8 cellular contexts compared by ENCODE assay signal in the genomic region with DNA sequence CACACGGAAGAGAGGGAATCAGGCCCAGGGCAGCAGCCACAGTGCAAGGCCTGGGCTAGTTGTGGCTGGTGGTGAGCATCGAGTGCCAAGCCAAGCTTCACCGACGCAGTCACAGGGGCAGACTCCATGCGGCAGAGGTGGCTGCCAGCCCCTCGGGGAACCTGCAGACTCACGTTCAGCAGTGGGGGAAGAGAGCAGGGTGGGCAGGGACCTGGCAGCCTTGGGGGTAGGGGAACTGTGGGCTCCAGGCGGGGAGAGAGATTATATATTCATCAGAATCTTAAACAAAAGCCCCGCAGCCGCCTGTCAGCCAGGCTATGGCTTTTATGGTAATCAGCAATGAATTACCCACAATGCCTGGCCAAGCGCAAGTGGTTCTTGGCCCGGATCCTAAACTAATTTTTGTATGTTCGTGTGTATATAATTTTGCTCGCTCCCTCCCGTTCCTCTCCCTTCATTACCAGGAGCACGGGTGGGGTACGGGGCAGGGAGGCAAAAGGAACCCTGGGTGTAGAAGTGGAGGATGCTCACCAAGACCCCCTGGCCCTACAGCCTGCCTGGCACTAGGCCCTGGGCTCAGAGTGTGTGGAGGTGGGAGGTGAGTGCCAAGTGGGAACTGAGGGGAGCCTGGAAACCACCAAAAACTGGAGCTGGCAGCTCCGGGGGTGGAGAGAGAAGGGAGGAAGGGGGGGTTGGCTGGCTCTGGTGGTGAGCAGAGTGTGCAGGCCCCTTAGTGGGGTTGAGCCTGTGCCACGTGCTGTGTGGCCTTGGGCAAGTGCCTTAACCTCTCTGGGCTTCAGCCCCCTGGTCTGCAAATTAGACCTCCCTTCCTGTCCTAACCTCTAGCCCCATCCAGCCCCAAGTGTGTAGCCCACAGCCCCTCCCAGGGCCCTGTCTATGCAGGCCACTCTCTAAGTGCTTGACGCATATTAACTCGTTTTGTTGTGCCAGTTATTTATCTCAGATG. TPM values are rescaled to one million over a fixed set of nuclear protein-coding genes. Genes with fewer than 3 reads are reported as not detected.
DNase-seq lines count a peak whose midpoint lies in the region; ATAC-seq, FAIRE-seq and TF ChIP-seq lines count a peak whose summit lies in the region.

No MANE protein-coding gene starts in this region.

- H3K27ac ChIP-seq in astrocyte (ENCODE audit: low read depth, low read length), result peak overlapping the region; percentile 93
- no peak overlapping the region for H3K27ac ChIP-seq in CD4-positive, alpha-beta T cell (ENCODE audit: low read depth, low read length)

- H3K27me3 Mint-ChIP-seq in astrocyte (ENCODE audit: low read depth, unreplicated experiment), result peaks cover 10% of the 10 kb centered on the region
- peaks cover 4% of the 10 kb centered on the region for H3K27me3 Mint-ChIP-seq in CD4-positive, alpha-beta T cell

- no peak for ATAC-seq in GM21529 (IDR thresholded peaks at IDR 0.05; ENCODE audit: unreplicated experiment)
- no peak for ATAC-seq in CD4-positive, alpha-beta T cell (ENCODE audit: poor library complexity)

- intact Hi-C loops in CD4-positive, alpha-beta T cell (cut with DNase I, micrococcal nuclease), result no loop called here

- peak overlapping the region; percentile 83 for H3K9ac ChIP-seq in astrocyte (ENCODE audit: low read length)

- no peak overlapping the region for H3K4me3 Mint-ChIP-seq in astrocyte (ENCODE audit: unreplicated experiment)
- no peak overlapping the region for H3K4me3 Mint-ChIP-seq in CD4-positive, alpha-beta T cell

- peaks cover 6% of the 10 kb centered on the region for H3K36me3 Mint-ChIP-seq in astrocyte (ENCODE audit: low read depth, unreplicated experiment)
- H3K36me3 Mint-ChIP-seq in CD4-positive, alpha-beta T cell (ENCODE audit: low read depth), result no peaks in the 10 kb centered on the region

- peaks cover 1% of the 10 kb centered on the region for H3K4me1 Mint-ChIP-seq in astrocyte (ENCODE audit: low read depth, unreplicated experiment)
- no peaks in the 10 kb centered on the region for H3K4me1 Mint-ChIP-seq in CD4-positive, alpha-beta T cell (ENCODE audit: low read depth)

- FAIRE-seq in astrocyte (lab: Jason Lieb, UNC), result peak; percentile 23

- POLR2A ChIA-PET in CD4-positive, alpha-beta T cell (lab: Charles Lee), result no interaction called here

- H3K79me2 ChIP-seq in astrocyte (ENCODE audit: insufficient read depth, low read length), result peaks cover 5% of the 10 kb centered on the region

- peak overlapping the region; percentile 75 for H2AFZ ChIP-seq in astrocyte (ENCODE audit: low read depth, low read length)

- no peak overlapping the region for H3K27ac Mint-ChIP-seq in astrocyte (ENCODE audit: unreplicated experiment)
- H3K27ac Mint-ChIP-seq in CD4-positive, alpha-beta T cell, result no peak overlapping the region

- H3K9me3 Mint-ChIP-seq in astrocyte (ENCODE audit: unreplicated experiment), result no peaks in the 10 kb centered on the region
- no peaks in the 10 kb centered on the region for H3K9me3 Mint-ChIP-seq in CD4-positive, alpha-beta T cell

- H3K36me3 ChIP-seq in astrocyte (ENCODE audit: insufficient read depth, low read length), result no peaks in the 10 kb centered on the region

- peak overlapping the region; percentile 75 for H3K4me2 ChIP-seq in astrocyte (ENCODE audit: low read length)

- peaks cover 11% of the 10 kb centered on the region for H3K4me1 ChIP-seq in astrocyte (ENCODE audit: insufficient read depth, low read length)

- H4K20me1 ChIP-seq in astrocyte (ENCODE audit: insufficient read depth, low read length), result peaks cover 54% of the 10 kb centered on the region

- H3K4me3 ChIP-seq in astrocyte (ENCODE audit: insufficient read depth, low read depth, low read length), result peak overlapping the region; percentile 21

- no peaks in the 10 kb centered on the region for H3K9me3 ChIP-seq in astrocyte (ENCODE audit: insufficient read depth, low read depth, low read length)
- H3K9me3 ChIP-seq in CD4-positive, alpha-beta T cell (ENCODE audit: control insufficient read depth, low read length), result no peaks in the 10 kb centered on the region

- TF ChIP-seq CTCF in astrocyte (IDR thresholded peaks at IDR 0.05; ENCODE audit: insufficient read depth, low read depth, low read length), result no peak
- TF ChIP-seq CTCF in CD4-positive, alpha-beta T cell (IDR thresholded peaks at IDR 0.05), result no peak

- no peaks in the 10 kb centered on the region for H3K27me3 ChIP-seq in astrocyte (ENCODE audit: insufficient read depth, low read length)
- H3K27me3 ChIP-seq in CD4-positive, alpha-beta T cell (ENCODE audit: control insufficient read depth, insufficient read depth, low read length), result no peaks in the 10 kb centered on the region

- CTCF ChIA-PET in CD4-positive, alpha-beta T cell (lab: Charles Lee), result no interaction called here

- DNase-seq in NCI-H1092 (lab: John Stamatoyannopoulos, UW) (peak; percentile 90), astrocyte (ENCODE audit: low read depth) (peak; percentile 88), iris pigment epithelial cell (ENCODE audit: low read depth) (peak; percentile 90), superior temporal gyrus (ENCODE audit: extremely low spot score) (peak; percentile 83), HPDE6-E6E7 (ENCODE audit: extremely low spot score) (no peak), NCI-H128 (lab: John Stamatoyannopoulos, UW; ENCODE audit: unreplicated experiment) (no peak)
- DNase-seq in CD4-positive, alpha-beta T cell, result no peak

RNA-seq across cellular contexts. Expression of a gene that starts 31.9 kb away (rescaled TPM):
- total RNA-seq in astrocyte, result 125 and 142 TPM in 2 replicates
- 1 to 10 TPM; 5.3 to 6.3 TPM for total RNA-seq in CD4-positive, alpha-beta T cell

Comparison
In these comparisons a context has a peak if more than half of its experiments do, and no peak if none do; other contexts are left out.
1. DNase-seq: peak in NCI-H1092 (single experiment), astrocyte (single experiment), iris pigment epithelial cell (single experiment) and superior temporal gyrus (single experiment); none in HPDE6-E6E7 (single experiment), CD4-positive, alpha-beta T cell (0 of 10) and NCI-H128 (single experiment).
2. RNA of a gene that starts 31.9 kb away (total RNA-seq): 125 to 142 TPM in astrocyte; 5.3 to 6.3 TPM in CD4-positive, alpha-beta T cell; every median in the first group is over 10 times any median in the second.